In genomic region chr5:52837068-52837467, GRCh38 we compare ENCODE assay signal across 13 cellular contexts. TPM values are rescaled to one million over a fixed set of nuclear protein-coding genes. Genes with fewer than 3 reads are reported as not detected.
A peak's percentile ranks its signal among the peaks of the same experiment; 100 is the strongest.
DNase-seq lines count a peak whose midpoint lies in the region; ATAC-seq and TF ChIP-seq lines count a peak whose summit lies in the region.
"Had no signal": no experiment of that assay in that cellular context is flagged by ENCODE, and none has a peak within 500 bp of the region (broad histone marks: within the 10 kb centered on the region; RNA-seq: fewer than 3 reads in every experiment).

No MANE protein-coding gene starts in this region.

- H3K27me3 Mint-ChIP-seq in stimulated activated memory B cell treated with anti-CD40 and anti-IgM and Interleukin-4, amounts not matched to agents 10 μg/mL and 1 μg/mL and 100 μg/mL, for 72 hours = peaks cover 11% of the 10 kb centered on the region
- H3K27me3 Mint-ChIP-seq: CD8-positive, alpha-beta memory T cell had no signal

- H3K4me1 ChIP-seq in colonic mucosa (no peaks in the 10 kb centered on the region), spleen (peaks cover 3 to 37% (median 21%) of the 10 kb centered on the region in 6 donors)

- WGBS in spleen, 5 donors = 63 to 81% (median 73%) methylated on average over 7 of the region's 7 CpGs

- no peaks in the 10 kb centered on the region for H3K36me3 ChIP-seq in colonic mucosa
- no peaks in the 10 kb centered on the region for H3K36me3 ChIP-seq in spleen

- H3K27ac Mint-ChIP-seq in stimulated activated memory B cell treated with anti-CD40 and anti-IgM and Interleukin-4, amounts not matched to agents 10 μg/mL and 1 μg/mL and 100 μg/mL, for 72 hours = no peak overlapping the region

- no peak for TF ChIP-seq POLR2A in spleen (IDR thresholded peaks at IDR 0.05)

- no peaks in the 10 kb centered on the region for H3K4me1 Mint-ChIP-seq in stimulated activated memory B cell treated with anti-CD40 and anti-IgM and Interleukin-4, amounts not matched to agents 10 μg/mL and 1 μg/mL and 100 μg/mL, for 72 hours

- CTCF ChIA-PET in HEK293T (lab: Yijun Ruan, JAX) = no interaction called here

- no peaks in the 10 kb centered on the region for H3K36me3 Mint-ChIP-seq in stimulated activated memory B cell treated with anti-CD40 and anti-IgM and Interleukin-4, amounts not matched to agents 10 μg/mL and 1 μg/mL and 100 μg/mL, for 72 hours

- no peak overlapping the region for H3K4me3 Mint-ChIP-seq in stimulated activated memory B cell treated with anti-CD40 and anti-IgM and Interleukin-4, amounts not matched to agents 10 μg/mL and 1 μg/mL and 100 μg/mL, for 72 hours
- H3K4me3 Mint-ChIP-seq: CD8-positive, alpha-beta memory T cell had no signal

- peak overlapping the region in 1 of 2 donors; percentile 20 for H3K9ac ChIP-seq in colonic mucosa (ENCODE audit: low read depth in 2 of 2, low read length in 2 of 2)

- H3K27ac ChIP-seq in colonic mucosa (peak overlapping the region; percentile 25), spleen (peak overlapping the region in 7 of 8 donors; percentile 44 to 72 (median 58))
- H3K27ac ChIP-seq: VCaP had no signal

- no peaks in the 10 kb centered on the region for H3K9me3 ChIP-seq in colonic mucosa
- no peaks in the 10 kb centered on the region for H3K9me3 ChIP-seq in spleen

- POLR2A ChIA-PET in HEK293T (lab: Yijun Ruan, JAX) = no interaction called here

- H3K4me3 ChIP-seq in colonic mucosa = no peak overlapping the region
- H3K4me3 ChIP-seq in spleen = no peak overlapping the region

- peak; percentile 32 for DNase-seq in HEK293T (ENCODE audit: extremely low spot score)
- no peak for DNase-seq in colonic mucosa
- peak; percentile 51 for DNase-seq in left kidney (ENCODE audit: low read depth, low spot score)
- no peak for DNase-seq in spleen
- no peak for DNase-seq in GOT3 (lab: John Stamatoyannopoulos, UW)
- DNase-seq: activated effector memory CD4-positive, alpha-beta T cell treated with anti-CD3 and anti-CD28 coated beads, Interleukin-2, amount 50 U/mL, for 16 hours; CD8-positive, alpha-beta memory T cell; effector memory CD4-positive, alpha-beta T cell; NCI-H748 treated with DMSO at 0.1 percent for 48 hours had no signal

- TF ChIP-seq CTCF in colonic mucosa (IDR thresholded peaks at IDR 0.05) = no peak
- no peak for TF ChIP-seq CTCF in spleen (IDR thresholded peaks at IDR 0.05 in 8 of 11, conservative IDR thresholded peaks at IDR 0.05 in 3 of 11)

- no peak for ATAC-seq in HG03095 (IDR thresholded peaks at IDR 0.05; ENCODE audit: unreplicated experiment)
- ATAC-seq in stimulated activated memory B cell treated with anti-CD40 and anti-IgM and Interleukin-4, amounts not matched to agents 10 μg/mL and 1 μg/mL and 100 μg/mL, for 72 hours = no peak
- ATAC-seq in GM21786 (IDR thresholded peaks at IDR 0.05; ENCODE audit: unreplicated experiment) = no peak

- no peaks in the 10 kb centered on the region for H3K9me3 Mint-ChIP-seq in stimulated activated memory B cell treated with anti-CD40 and anti-IgM and Interleukin-4, amounts not matched to agents 10 μg/mL and 1 μg/mL and 100 μg/mL, for 72 hours
- H3K9me3 Mint-ChIP-seq: CD8-positive, alpha-beta memory T cell had no signal

- intact Hi-C loops in colonic mucosa (cut with DNase I) (no loop called here), spleen (cut with DNase I; ENCODE audit: low total_unique reads) (no loop called here)

- no peaks in the 10 kb centered on the region for H3K27me3 ChIP-seq in colonic mucosa
- no peaks in the 10 kb centered on the region for H3K27me3 ChIP-seq in spleen (replicated peaks in 1 of 7)

TF ChIP-seq in HEK293T, 16 proteins besides CTCF, POLR2A, EP300 and RAD21:
- TF ChIP-seq BHLHE40 (IDR thresholded peaks at IDR 0.05; ENCODE audit: borderline replicate concordance) (no peak), ZNF384 (IDR thresholded peaks at IDR 0.05) (no peak)

RNA-seq across cellular contexts. Expression of gene ITGA1, which starts 49.4 kb away (rescaled TPM):
- 10 to 100 TPM; 19.2 to 52.5 TPM for total RNA-seq in colonic mucosa
- total RNA-seq in spleen = 100 to 1,000 TPM; 197 to 505 (median 301) TPM
- polyA plus RNA-seq in spleen = 10 to 100 TPM in 1 of 3 donors, 1 to 10 TPM in 2; 8.3 to 17.0 (median 9.0) TPM

RNA-seq across cellular contexts. Expression of gene PELO, which starts 49.4 kb away (rescaled TPM):
- total RNA-seq in colonic mucosa (10 to 100 TPM; 15.2 to 24.7 TPM), spleen (100 to 1,000 TPM in 3 of 7 donors, 10 to 100 TPM in 4; 41.0 to 169 (median 92.9) TPM)
- polyA plus RNA-seq in spleen = 10 to 100 TPM; 10.4 to 24.2 (median 17.7) TPM

Comparison
In these comparisons a context has a peak if more than half of its experiments do, and no peak if none do; other contexts are left out.
1. DNase-seq: peak in HEK293T (single experiment) and left kidney (single experiment); none in colonic mucosa (single experiment), spleen (single experiment) and GOT3 (single experiment).